In the genomic region with DNA sequence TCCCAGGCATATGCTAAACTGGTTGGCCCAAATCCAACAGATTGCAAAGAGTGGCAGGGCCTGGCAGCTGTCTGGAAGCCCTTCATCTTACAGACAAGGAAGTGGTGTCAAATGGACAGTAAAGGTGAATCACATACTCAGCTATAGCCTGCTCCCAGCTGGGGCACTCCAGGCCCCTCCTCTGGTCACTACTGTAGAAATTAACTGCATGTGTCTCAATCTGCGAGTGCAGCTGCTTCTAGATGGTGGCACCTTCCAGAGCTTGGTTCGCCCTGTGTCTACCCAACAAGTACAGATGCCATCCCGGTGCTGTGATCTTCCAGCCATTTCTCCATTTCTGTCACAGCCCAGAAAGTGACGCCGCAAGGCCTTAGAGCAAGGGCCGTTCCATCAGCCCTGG, we compare ENCODE assay signal across 11 cellular contexts. TPM values are rescaled to one million over a fixed set of nuclear protein-coding genes. Genes with fewer than 3 reads are reported as not detected.
A peak's percentile ranks its signal among the peaks of the same experiment; 100 is the strongest.
DNase-seq lines count a peak whose midpoint lies in the region; ATAC-seq and TF ChIP-seq lines count a peak whose summit lies in the region.
"Had no signal": no experiment of that assay in that cellular context is flagged by ENCODE, and none has a peak within 500 bp of the region (broad histone marks: within the 10 kb centered on the region; RNA-seq: fewer than 3 reads in every experiment).

No MANE protein-coding gene starts in this region.

- TF ChIP-seq CTCF in Peyer's patch (IDR thresholded peaks at IDR 0.05) (no peak), left lung (IDR thresholded peaks at IDR 0.05) (no peak), transverse colon (IDR thresholded peaks at IDR 0.05) (no peak)

- H3K27ac ChIP-seq in SJCRH30 (peak overlapping the region; percentile 19; the same call in 1 of the 2 replicates), Peyer's patch (no peak overlapping the region), left lung (no peak overlapping the region), transverse colon (no peak overlapping the region)

- intact Hi-C loops in left lung (cut with DNase I) (no loop called here), transverse colon (cut with DNase I; ENCODE audit: low total_unique reads) (no loop called here)

- ATAC-seq in left lung = no peak

- in situ Hi-C loops in transverse colon (cut with MboI; ENCODE audit: low pct_ligation_motif_present in 1 of 4, low pct_unique_long_range_greater_than_20kb in 1 of 4, low sequenced_read_pairs in 3 of 4) = no loop called here

- H3K36me3 ChIP-seq in SJCRH30 (no peaks in the 10 kb centered on the region; the same call in 1 of the 2 replicates), Peyer's patch (peaks cover 0 to 67% (median 0%) of the 10 kb centered on the region in 3 donors), left lung (peaks cover 0 to 68% of the 10 kb centered on the region in 2 donors), transverse colon (peaks cover 0 to 33% (median 13%) of the 10 kb centered on the region in 4 donors)

- TF ChIP-seq POLR2A in Peyer's patch (IDR thresholded peaks at IDR 0.05) = no peak
- TF ChIP-seq POLR2A in transverse colon (IDR thresholded peaks at IDR 0.05) = no peak

- TF ChIP-seq EP300 in transverse colon (IDR thresholded peaks at IDR 0.05; ENCODE audit: low read depth) = no peak

- no peaks in the 10 kb centered on the region for H3K27me3 ChIP-seq in SJCRH30
- H3K27me3 ChIP-seq in Peyer's patch = no peaks in the 10 kb centered on the region
- no peaks in the 10 kb centered on the region for H3K27me3 ChIP-seq in left lung
- no peaks in the 10 kb centered on the region for H3K27me3 ChIP-seq in transverse colon

- no peak overlapping the region for H3K4me3 ChIP-seq in SJCRH30
- no peak overlapping the region for H3K4me3 ChIP-seq in Peyer's patch
- no peak overlapping the region for H3K4me3 ChIP-seq in left lung
- no peak overlapping the region for H3K4me3 ChIP-seq in transverse colon

- H3K9me3 ChIP-seq in SJCRH30 (replicated peaks) (no peaks in the 10 kb centered on the region), Peyer's patch (no peaks in the 10 kb centered on the region), left lung (no peaks in the 10 kb centered on the region), transverse colon (no peaks in the 10 kb centered on the region)

- DNase-seq in DMS153 treated with DMSO at 0.1 percent for 48 hours (lab: John Stamatoyannopoulos, UW; ENCODE audit: unreplicated experiment) (peak; percentile 78), LoVo (ENCODE audit: low spot score) (peak; percentile 12), SJCRH30 (peak; percentile 63 to 75), kidney tubule cell (ENCODE audit: low spot score) (peak; percentile 73), Peyer's patch (no peak), occipital lobe (lab: John Stamatoyannopoulos, UW) (no peak), left lung (no peak), transverse colon (no peak)
- DNase-seq: islet precursor cell, nucleus accumbens, T-helper 2 cell had no signal

- WGBS in transverse colon (ENCODE audit: low coverage in 1 of 2), 2 donors = 100% methylated on average over 6 of the region's 6 CpGs; no CpG with 5 or more reads in 1 of the 2 donors

- H3K4me1 ChIP-seq in SJCRH30 (peaks cover 3% of the 10 kb centered on the region; the same call in 1 of the 2 replicates), Peyer's patch (no peaks in the 10 kb centered on the region), left lung (no peaks in the 10 kb centered on the region), transverse colon (peaks cover 0 to 9% (median 1%) of the 10 kb centered on the region in 4 donors)

RNA-seq across cellular contexts. Expression of gene OTULIN, which starts 50.2 kb away (rescaled TPM):
- 16.9 and 18.2 TPM in 2 replicates for total RNA-seq in SJCRH30 (2014; rRNA removed; shearing (Covaris generic))
- total RNA-seq in Peyer's patch (10 to 100 TPM; 33.0 to 42.2 (median 37.8) TPM), occipital lobe (12.8 TPM), left lung (10 to 100 TPM; 31.1 to 34.3 TPM), transverse colon (10 to 100 TPM; 34.8 to 52.4 (median 40.4) TPM)

Comparison
In these comparisons a context has a peak if more than half of its experiments do, and no peak if none do; other contexts are left out.
1. DNase-seq: peak in DMS153 treated with DMSO at 0.1 percent for 48 hours (single experiment), LoVo (single experiment), SJCRH30 (2 of 2) and kidney tubule cell (single experiment); none in Peyer's patch (0 of 3), occipital lobe (single experiment), left lung (0 of 2) and transverse colon (single experiment).